In the genomic region with DNA sequence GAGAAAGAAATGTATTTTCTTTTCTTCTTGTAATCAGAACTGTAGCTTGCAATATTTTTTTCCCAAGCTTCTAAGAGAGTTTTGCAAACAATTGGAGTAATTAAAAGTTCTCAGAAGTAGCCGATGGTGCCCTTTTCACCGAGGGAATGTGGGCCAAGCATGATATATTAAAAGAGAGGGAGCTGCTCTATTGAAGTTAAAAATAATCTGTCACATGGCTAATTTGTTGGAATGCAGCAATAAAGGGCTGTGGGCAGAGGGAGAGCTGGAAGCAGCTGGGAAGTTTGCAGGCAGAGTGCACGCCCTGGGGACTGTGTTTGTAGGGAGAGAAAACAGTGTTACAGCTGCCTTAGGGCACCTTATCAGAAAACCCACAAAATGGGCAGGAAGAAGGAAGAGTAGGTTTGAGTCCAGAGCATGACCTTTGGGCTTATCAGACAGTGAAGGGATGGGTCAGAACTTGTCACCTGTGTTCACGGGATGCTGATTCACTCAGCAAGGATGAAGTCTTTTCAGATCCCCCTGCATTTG, we compare ENCODE assay signal across 9 cellular contexts. TPM values are rescaled to one million over a fixed set of nuclear protein-coding genes. Genes with fewer than 3 reads are reported as not detected.
DNase-seq lines count a peak whose midpoint lies in the region; ATAC-seq and TF ChIP-seq lines count a peak whose summit lies in the region.
"Had no signal": no experiment of that assay in that cellular context is flagged by ENCODE, and none has a peak within 500 bp of the region (broad histone marks: within the 10 kb centered on the region; RNA-seq: fewer than 3 reads in every experiment).

No MANE protein-coding gene starts in this region.

- DNase-seq in HPDE6-E6E7 (ENCODE audit: extremely low spot score): peak; percentile 72
- peak; percentile 79 for DNase-seq in kidney glomerular epithelial cell (lab: John Stamatoyannopoulos, UW)
- DNase-seq in smooth muscle cell (lab: John Stamatoyannopoulos, UW; ENCODE audit: unreplicated experiment): no peak
- no peak for DNase-seq in effector memory CD4-positive, alpha-beta T cell
- no peak for DNase-seq in natural killer cell
- DNase-seq in T-helper 1 cell: no peak
- DNase-seq in COR-L47 (lab: John Stamatoyannopoulos, UW): no peak

- 6% methylated on average over 4 of the region's 4 CpGs for WGBS in smooth muscle cell (ENCODE audit: low lambda C conversion rate)

- peak overlapping the region; percentile 16 to 97 (median 84) for H3K27ac Mint-ChIP-seq in brain
- H3K27ac Mint-ChIP-seq in natural killer cell: no peak overlapping the region
- H3K27ac Mint-ChIP-seq: T-helper 2 cell treated with Interferon-gamma antibody and Interleukin-4, amounts not matched to agents 5 μg/mL and 100 μg/mL, for 36 hours had no signal

- no peaks in the 10 kb centered on the region for H3K79me2 ChIP-seq in smooth muscle cell (ENCODE audit: low read depth)

- H2AFZ ChIP-seq in smooth muscle cell (ENCODE audit: low read depth): peak overlapping the region; percentile 14

- H3K4me3 ChIP-seq in smooth muscle cell: no peak overlapping the region
- H3K4me3 ChIP-seq in effector memory CD4-positive, alpha-beta T cell (ENCODE audit: insufficient read depth, low read depth, low read length, poor library complexity, severe bottlenecking): no peak overlapping the region

- H3F3A ChIP-seq in smooth muscle cell (ENCODE audit: low read depth): peaks cover 8% of the 10 kb centered on the region

- peaks cover 37% of the 10 kb centered on the region for H3K4me1 Mint-ChIP-seq in brain
- no peaks in the 10 kb centered on the region for H3K4me1 Mint-ChIP-seq in natural killer cell

- TF ChIP-seq CTCF in brain (conservative IDR thresholded peaks at IDR 0.05) (no peak), smooth muscle cell (IDR thresholded peaks at IDR 0.05; ENCODE audit: borderline replicate concordance, insufficient read depth, poor library complexity, severe bottlenecking) (no peak), natural killer cell (IDR thresholded peaks at IDR 0.05) (no peak)

- no peak overlapping the region for H3K9ac ChIP-seq in smooth muscle cell (ENCODE audit: low read depth)

- peaks cover 7% of the 10 kb centered on the region for H3K4me1 ChIP-seq in smooth muscle cell (ENCODE audit: low read depth)
- H3K4me1 ChIP-seq in effector memory CD4-positive, alpha-beta T cell (ENCODE audit: control insufficient read depth, insufficient read depth, low read length, poor library complexity, severe bottlenecking): no peaks in the 10 kb centered on the region

- H3K27me3 Mint-ChIP-seq in brain (no peaks in the 10 kb centered on the region), natural killer cell (ENCODE audit: low read depth in 2 of 2) (peaks cover 0 to 2% of the 10 kb centered on the region in 2 donors)

- H3K27me3 ChIP-seq in smooth muscle cell (ENCODE audit: low read depth): no peaks in the 10 kb centered on the region
- H3K27me3 ChIP-seq in effector memory CD4-positive, alpha-beta T cell (replicated peaks; ENCODE audit: control insufficient read depth, insufficient read depth, low read length, poor library complexity, severe bottlenecking): no peaks in the 10 kb centered on the region

- H3K27ac ChIP-seq in smooth muscle cell (ENCODE audit: low read depth): peak overlapping the region; percentile 37
- H3K27ac ChIP-seq in effector memory CD4-positive, alpha-beta T cell (ENCODE audit: insufficient read depth, low read length, poor library complexity, severe bottlenecking): no peak overlapping the region

- H3K9me3 Mint-ChIP-seq in brain (no peaks in the 10 kb centered on the region), natural killer cell (no peaks in the 10 kb centered on the region)
- H3K9me3 Mint-ChIP-seq: T-helper 2 cell treated with Interferon-gamma antibody and Interleukin-4, amounts not matched to agents 5 μg/mL and 100 μg/mL, for 36 hours had no signal

- no peaks in the 10 kb centered on the region for H3K36me3 ChIP-seq in smooth muscle cell (ENCODE audit: low read depth)
- no peaks in the 10 kb centered on the region for H3K36me3 ChIP-seq in effector memory CD4-positive, alpha-beta T cell (ENCODE audit: control insufficient read depth, insufficient read depth, low read length)

- H3K36me3 Mint-ChIP-seq in brain (no peaks in the 10 kb centered on the region), natural killer cell (no peaks in the 10 kb centered on the region)

- H3K4me3 Mint-ChIP-seq in brain (peak overlapping the region; percentile 28 to 74 (median 35)), natural killer cell (no peak overlapping the region)
- H3K4me3 Mint-ChIP-seq: T-helper 2 cell treated with Interferon-gamma antibody and Interleukin-4, amounts not matched to agents 5 μg/mL and 100 μg/mL, for 36 hours had no signal

- intact Hi-C loops in natural killer cell (cut with micrococcal nuclease): no loop called here

- no peaks in the 10 kb centered on the region for H4K20me1 ChIP-seq in smooth muscle cell (ENCODE audit: low read depth)

- no peaks in the 10 kb centered on the region for H3K9me3 ChIP-seq in smooth muscle cell (replicated peaks; ENCODE audit: low read depth)
- H3K9me3 ChIP-seq in effector memory CD4-positive, alpha-beta T cell (ENCODE audit: control insufficient read depth, low read length): no peaks in the 10 kb centered on the region

- peak overlapping the region; percentile 78 for H3K4me2 ChIP-seq in smooth muscle cell

- ATAC-seq in natural killer cell: no peak

RNA-seq across cellular contexts. Expression of gene TERF2, which starts 18.5 kb away (rescaled TPM):
- polyA plus RNA-seq in brain (ENCODE audit: insufficient read depth, low read depth, low replicate concordance) (48.4 TPM), smooth muscle cell (23.7 and 24.0 TPM in 2 replicates)
- total RNA-seq in smooth muscle cell (13.5 and 17.8 TPM in 2 replicates), natural killer cell (10 to 100 TPM; 35.0 to 44.2 (median 36.6) TPM)

RNA-seq across cellular contexts. Expression of gene CYB5B, which starts 20.1 kb away (rescaled TPM):
- polyA plus RNA-seq in brain (ENCODE audit: insufficient read depth, low read depth, low replicate concordance) (138 TPM), smooth muscle cell (94.0 and 99.8 TPM in 2 replicates)
- total RNA-seq in smooth muscle cell (47.4 and 64.0 TPM in 2 replicates), natural killer cell (100 to 1,000 TPM in 1 of 3 donors, 10 to 100 TPM in 2; 73.1 to 106 (median 88.4) TPM)

RNA-seq across cellular contexts. Expression of gene TMED6, which starts 52.8 kb away (rescaled TPM):
- polyA plus RNA-seq in brain (ENCODE audit: insufficient read depth, low read depth, low replicate concordance) (not detected), smooth muscle cell (0.23 and 1.3 TPM in 2 replicates)
- total RNA-seq in smooth muscle cell (0.27 TPM in 1 of 2 replicates, not detected in the other), natural killer cell (1 to 10 TPM; 1.4 to 1.8 (median 1.6) TPM)

Comparison
In these comparisons a context has a peak if more than half of its experiments do, and no peak if none do; other contexts are left out.
1. DNase-seq: peak in HPDE6-E6E7 (single experiment) and kidney glomerular epithelial cell (single experiment); none in smooth muscle cell (single experiment), effector memory CD4-positive, alpha-beta T cell (0 of 3), natural killer cell (single experiment), T-helper 1 cell (0 of 5) and COR-L47 (single experiment).
2. H3K27ac Mint-ChIP-seq: peak in brain (5 of 5); none in natural killer cell (0 of 2).